ENCODE assay signal across 1 cellular context in the genomic region with DNA sequence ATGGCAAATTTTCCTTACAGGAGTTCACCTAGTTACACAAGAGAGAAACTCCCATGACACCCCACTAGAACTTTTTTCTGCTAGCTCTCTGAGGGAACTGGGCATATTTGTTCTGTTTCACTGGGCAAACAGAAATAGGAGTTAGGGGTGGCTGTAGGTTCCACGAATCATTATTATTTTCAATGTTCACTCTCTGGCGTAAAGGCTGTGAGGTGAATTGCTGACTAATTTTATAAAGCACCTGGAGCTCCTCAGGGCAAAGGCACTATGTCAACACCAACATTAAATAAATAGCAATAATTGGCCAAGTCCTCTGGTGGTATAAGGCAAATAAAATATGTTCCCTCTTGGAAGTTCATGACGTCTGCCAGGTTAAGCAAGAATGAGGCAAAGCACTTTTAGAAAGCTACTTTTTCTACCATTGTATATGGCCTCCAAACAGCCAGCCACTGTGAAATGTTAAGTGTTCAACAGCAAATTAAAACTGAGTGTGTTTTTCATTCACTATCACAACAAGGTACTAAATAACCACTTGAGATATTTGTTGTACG.
TF ChIP-seq lines count a peak whose summit lies in the region.

No MANE protein-coding gene starts in this region.

TF ChIP-seq in GM23338, 12 proteins besides CTCF, POLR2A, EP300 and RAD21 (continued from another document):
- TF ChIP-seq, protein P1, sequence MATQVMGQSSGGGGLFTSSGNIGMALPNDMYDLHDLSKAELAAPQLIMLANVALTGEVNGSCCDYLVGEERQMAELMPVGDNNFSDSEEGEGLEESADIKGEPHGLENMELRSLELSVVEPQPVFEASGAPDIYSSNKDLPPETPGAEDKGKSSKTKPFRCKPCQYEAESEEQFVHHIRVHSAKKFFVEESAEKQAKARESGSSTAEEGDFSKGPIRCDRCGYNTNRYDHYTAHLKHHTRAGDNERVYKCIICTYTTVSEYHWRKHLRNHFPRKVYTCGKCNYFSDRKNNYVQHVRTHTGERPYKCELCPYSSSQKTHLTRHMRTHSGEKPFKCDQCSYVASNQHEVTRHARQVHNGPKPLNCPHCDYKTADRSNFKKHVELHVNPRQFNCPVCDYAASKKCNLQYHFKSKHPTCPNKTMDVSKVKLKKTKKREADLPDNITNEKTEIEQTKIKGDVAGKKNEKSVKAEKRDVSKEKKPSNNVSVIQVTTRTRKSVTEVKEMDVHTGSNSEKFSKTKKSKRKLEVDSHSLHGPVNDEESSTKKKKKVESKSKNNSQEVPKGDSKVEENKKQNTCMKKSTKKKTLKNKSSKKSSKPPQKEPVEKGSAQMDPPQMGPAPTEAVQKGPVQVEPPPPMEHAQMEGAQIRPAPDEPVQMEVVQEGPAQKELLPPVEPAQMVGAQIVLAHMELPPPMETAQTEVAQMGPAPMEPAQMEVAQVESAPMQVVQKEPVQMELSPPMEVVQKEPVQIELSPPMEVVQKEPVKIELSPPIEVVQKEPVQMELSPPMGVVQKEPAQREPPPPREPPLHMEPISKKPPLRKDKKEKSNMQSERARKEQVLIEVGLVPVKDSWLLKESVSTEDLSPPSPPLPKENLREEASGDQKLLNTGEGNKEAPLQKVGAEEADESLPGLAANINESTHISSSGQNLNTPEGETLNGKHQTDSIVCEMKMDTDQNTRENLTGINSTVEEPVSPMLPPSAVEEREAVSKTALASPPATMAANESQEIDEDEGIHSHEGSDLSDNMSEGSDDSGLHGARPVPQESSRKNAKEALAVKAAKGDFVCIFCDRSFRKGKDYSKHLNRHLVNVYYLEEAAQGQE (IDR thresholded peaks at IDR 0.05; ENCODE audit: unreplicated experiment): no peak
- TF ChIP-seq POLR2AphosphoS5 (IDR thresholded peaks at IDR 0.05; ENCODE audit: low read depth) (no peak), ZNF114 (CRISPR knock-in tag; IDR thresholded peaks at IDR 0.05) (no peak), ETS1 (IDR thresholded peaks at IDR 0.05) (no peak), JUNB (IDR thresholded peaks at IDR 0.05; ENCODE audit: unreplicated experiment) (no peak), CREB1 (CRISPR knock-in tag; IDR thresholded peaks at IDR 0.05; ENCODE audit: low read depth) (no peak), ZNF331 (CRISPR knock-in tag; IDR thresholded peaks at IDR 0.05; ENCODE audit: low read depth) (no peak), STAT1 (IDR thresholded peaks at IDR 0.05; ENCODE audit: unreplicated experiment) (no peak), EZH2phosphoT487 (IDR thresholded peaks at IDR 0.05; ENCODE audit: unreplicated experiment) (no peak)
